Comparison of ENCODE assay signal across 14 cellular contexts in the genomic region with DNA sequence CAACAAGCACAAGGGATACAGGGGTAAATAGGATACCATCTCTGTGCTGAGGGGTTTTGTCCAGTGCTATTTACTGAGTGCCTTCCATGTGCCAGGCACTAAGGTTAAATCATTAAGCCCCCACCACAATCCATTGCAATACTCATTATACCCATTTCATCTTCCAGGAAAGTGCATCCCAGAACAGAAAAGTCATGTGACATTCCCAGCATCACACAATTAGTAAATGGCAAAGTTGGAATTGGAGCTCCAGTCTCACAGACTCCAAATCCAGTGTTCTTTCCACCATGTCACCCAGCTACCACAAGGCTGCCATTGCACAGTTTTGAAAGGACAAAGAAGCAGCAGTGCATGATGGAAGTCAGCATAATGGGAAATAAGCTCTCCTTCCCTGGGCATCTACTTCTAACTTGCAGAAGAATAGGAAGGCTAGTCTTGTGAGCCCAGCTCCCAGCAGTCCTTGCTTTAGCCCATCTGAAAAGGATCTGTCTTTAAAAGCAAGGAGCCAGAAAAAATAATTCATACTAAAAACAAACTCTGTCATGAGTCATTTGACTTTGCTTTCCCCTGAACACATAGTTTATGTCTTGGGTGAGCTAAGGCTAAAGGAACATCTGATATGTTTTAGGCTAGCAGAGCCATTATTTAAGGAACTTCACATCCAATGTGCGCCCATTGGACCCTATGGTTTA.
A peak's percentile ranks its signal among the peaks of the same experiment; 100 is the strongest.
DNase-seq lines count a peak whose midpoint lies in the region; ATAC-seq and TF ChIP-seq lines count a peak whose summit lies in the region.
"Had no signal": no experiment of that assay in that cellular context is flagged by ENCODE, and none has a peak within 500 bp of the region (broad histone marks: within the 10 kb centered on the region; RNA-seq: fewer than 3 reads in every experiment).

No MANE protein-coding gene starts in this region.

- H3K27ac Mint-ChIP-seq in activated CD8-positive, alpha-beta memory T cell treated with anti-CD3 and anti-CD28 coated beads, Interleukin-2, amount 10 ng/mL, durations not matched to agents 7 days and 5 days, result no peak overlapping the region
- H3K27ac Mint-ChIP-seq: activated CD8-positive, alpha-beta T cell treated with anti-CD3 and anti-CD28 coated beads, Interleukin-2, amount 10 ng/mL, durations not matched to agents 7 days and 5 days; activated naive CD8-positive, alpha-beta T cell; CD14-positive monocyte had no signal

- in situ Hi-C loops in astrocyte of the cerebellum (cut with HindIII; ENCODE audit: low sequenced_read_pairs) (no loop called here), G401 (cut with HindIII; ENCODE audit: low sequenced_read_pairs) (no loop called here)

- 21 to 33% methylated on average over 1 of the region's 1 CpG for whole genome bisulfite sequencing in gastroesophageal sphincter (ENCODE audit: low coverage in 1 of 2), 2 donors

- no peaks in the 10 kb centered on the region for H3K9me3 ChIP-seq in gastroesophageal sphincter
- H3K9me3 ChIP-seq in skeletal muscle satellite cell (replicated peaks; ENCODE audit: low read length), result no peaks in the 10 kb centered on the region

- no peak for TF ChIP-seq POLR2A in gastroesophageal sphincter (IDR thresholded peaks at IDR 0.05)

- TF ChIP-seq EP300 in gastroesophageal sphincter (IDR thresholded peaks at IDR 0.05), result no peak

- CTCF ChIA-PET in activated CD8-positive, alpha-beta memory T cell treated with anti-CD3 and anti-CD28 coated beads, Interleukin-2, amount 10 ng/mL, durations not matched to agents 7 days and 5 days (lab: Charles Lee), result no interaction called here

- no peaks in the 10 kb centered on the region for H3K27me3 ChIP-seq in gastroesophageal sphincter
- no peaks in the 10 kb centered on the region for H3K27me3 ChIP-seq in skeletal muscle satellite cell (ENCODE audit: control insufficient read depth, insufficient read depth, low read length)

- H3K4me1 ChIP-seq in gastroesophageal sphincter (peaks cover 28 to 71% (median 39%) of the 10 kb centered on the region in 3 donors), skeletal muscle satellite cell (ENCODE audit: control insufficient read depth, insufficient read depth, low read length) (peaks cover 69% of the 10 kb centered on the region)

- peak overlapping the region; percentile 41 to 69 (median 68) for H3K27ac ChIP-seq in gastroesophageal sphincter

- no peak overlapping the region for H3K4me3 Mint-ChIP-seq in activated CD8-positive, alpha-beta memory T cell treated with anti-CD3 and anti-CD28 coated beads, Interleukin-2, amount 10 ng/mL, durations not matched to agents 7 days and 5 days
- H3K4me3 Mint-ChIP-seq: activated CD8-positive, alpha-beta T cell treated with anti-CD3 and anti-CD28 coated beads, Interleukin-2, amount 10 ng/mL, durations not matched to agents 7 days and 5 days; activated naive CD8-positive, alpha-beta T cell; CD14-positive monocyte had no signal

- peaks cover 6% of the 10 kb centered on the region for H3K4me1 Mint-ChIP-seq in activated CD8-positive, alpha-beta memory T cell treated with anti-CD3 and anti-CD28 coated beads, Interleukin-2, amount 10 ng/mL, durations not matched to agents 7 days and 5 days

- no peaks in the 10 kb centered on the region for H3K9me3 Mint-ChIP-seq in activated CD8-positive, alpha-beta memory T cell treated with anti-CD3 and anti-CD28 coated beads, Interleukin-2, amount 10 ng/mL, durations not matched to agents 7 days and 5 days (ENCODE audit: low read depth)

- H3K4me3 ChIP-seq in astrocyte of the cerebellum (ENCODE audit: low read depth, low read length), result no peak overlapping the region
- no peak overlapping the region for H3K4me3 ChIP-seq in gastroesophageal sphincter
- H3K4me3 ChIP-seq in skeletal muscle satellite cell (ENCODE audit: low read length), result no peak overlapping the region

- DNase-seq in EH (ENCODE audit: low read depth), result peak; percentile 84
- DNase-seq in astrocyte of the cerebellum (ENCODE audit: low read depth), result peak; percentile 20
- no peak for DNase-seq in activated CD8-positive, alpha-beta memory T cell treated with anti-CD3 and anti-CD28 coated beads, Interleukin-2, amount 10 ng/mL, durations not matched to agents 7 days and 5 days
- DNase-seq in stimulated activated CD4-positive, alpha-beta T cell treated with anti-CD3 and anti-CD28 coated beads, Interleukin-15, amount 100 ng/mL, for 24 hours, result no peak
- DNase-seq in G401 (ENCODE audit: low spot score), result no peak
- DNase-seq: activated CD8-positive, alpha-beta T cell treated with anti-CD3 and anti-CD28 coated beads, Interleukin-2, amount 10 ng/mL, durations not matched to agents 7 days and 5 days; kidney; NCI-H1930; stimulated activated CD4-positive, alpha-beta T cell treated with anti-CD3 and anti-CD28 coated beads, Interleukin-4, amount 100 ng/mL, for 1 hour had no signal

- no peak for TF ChIP-seq CTCF in astrocyte of the cerebellum (IDR thresholded peaks at IDR 0.05; ENCODE audit: low read depth, low read length, missing control alignments)
- TF ChIP-seq CTCF in gastroesophageal sphincter (IDR thresholded peaks at IDR 0.05), result no peak

- H3K36me3 ChIP-seq in gastroesophageal sphincter, result no peaks in the 10 kb centered on the region
- H3K36me3 ChIP-seq in skeletal muscle satellite cell (ENCODE audit: insufficient read depth, low read length), result no peaks in the 10 kb centered on the region

- peak overlapping the region; percentile 4 for H3K4me2 ChIP-seq in skeletal muscle satellite cell (ENCODE audit: low read length)

- ATAC-seq in gastroesophageal sphincter (peak; percentile 11), GM21381 (IDR thresholded peaks at IDR 0.05; ENCODE audit: unreplicated experiment) (no peak)
- no peak for ATAC-seq in activated CD8-positive, alpha-beta memory T cell treated with anti-CD3 and anti-CD28 coated beads, Interleukin-2, amount 10 ng/mL, durations not matched to agents 7 days and 5 days
- ATAC-seq: activated CD8-positive, alpha-beta T cell treated with anti-CD3 and anti-CD28 coated beads, Interleukin-2, amount 10 ng/mL, durations not matched to agents 7 days and 5 days had no signal

- H3K27me3 Mint-ChIP-seq in activated CD8-positive, alpha-beta memory T cell treated with anti-CD3 and anti-CD28 coated beads, Interleukin-2, amount 10 ng/mL, durations not matched to agents 7 days and 5 days, result no peaks in the 10 kb centered on the region
- H3K27me3 Mint-ChIP-seq: activated naive CD8-positive, alpha-beta T cell had no signal

- no peaks in the 10 kb centered on the region for H3K36me3 Mint-ChIP-seq in activated CD8-positive, alpha-beta memory T cell treated with anti-CD3 and anti-CD28 coated beads, Interleukin-2, amount 10 ng/mL, durations not matched to agents 7 days and 5 days

- H3K9ac ChIP-seq in skeletal muscle satellite cell (ENCODE audit: low read depth, low read length), result no peak overlapping the region

Comparison
In these comparisons a context has a peak if more than half of its experiments do, and no peak if none do; other contexts are left out.
1. DNase-seq: peak in EH (single experiment) and astrocyte of the cerebellum (single experiment); none in activated CD8-positive, alpha-beta memory T cell treated with anti-CD3 and anti-CD28 coated beads, Interleukin-2, amount 10 ng/mL, durations not matched to agents 7 days and 5 days (single experiment), stimulated activated CD4-positive, alpha-beta T cell treated with anti-CD3 and anti-CD28 coated beads, Interleukin-15, amount 100 ng/mL, for 24 hours (single experiment) and G401 (single experiment).